1 cellular context compared by ENCODE assay signal in genomic region chr3:159929181-159929893, GRCh38.
TF ChIP-seq lines count a peak whose summit lies in the region.

No MANE protein-coding gene starts in this region.

TF ChIP-seq in HepG2, 621 proteins besides CTCF, POLR2A, EP300 and RAD21 (continued from another document and continues in another):
- TF ChIP-seq POLR2AphosphoS5 (IDR thresholded peaks at IDR 0.05; ENCODE audit: low read depth, low read length), result no peak
- TF ChIP-seq HMGXB3 (CRISPR knock-in tag; IDR thresholded peaks at IDR 0.05; ENCODE audit: borderline replicate concordance), result no peak
- no peak for TF ChIP-seq ZNF407 (CRISPR knock-in tag; IDR thresholded peaks at IDR 0.05; ENCODE audit: not compliant biosample characterization)
- TF ChIP-seq MEIS1 (CRISPR knock-in tag; IDR thresholded peaks at IDR 0.05; ENCODE audit: borderline replicate concordance), result no peak
- no peak for TF ChIP-seq CEBPZ (IDR thresholded peaks at IDR 0.05; ENCODE audit: low read length)
- TF ChIP-seq ZNF737 (CRISPR knock-in tag; IDR thresholded peaks at IDR 0.05; ENCODE audit: borderline replicate concordance), result no peak
- peak; percentile 99 for TF ChIP-seq IRF2 (CRISPR knock-in tag; IDR thresholded peaks at IDR 0.05)
- TF ChIP-seq FOSL1 (CRISPR knock-in tag; IDR thresholded peaks at IDR 0.05; ENCODE audit: borderline replicate concordance), result no peak
- no peak for TF ChIP-seq ARNTL (CRISPR knock-in tag; IDR thresholded peaks at IDR 0.05)
- no peak for TF ChIP-seq MXI1 (IDR thresholded peaks at IDR 0.05; ENCODE audit: borderline replicate concordance, low read depth, low read length)
- no peak for TF ChIP-seq BCLAF1 (IDR thresholded peaks at IDR 0.05)
- TF ChIP-seq ZNF660 (CRISPR knock-in tag; IDR thresholded peaks at IDR 0.05; ENCODE audit: borderline replicate concordance, low read depth), result no peak
- TF ChIP-seq ZFP91 (CRISPR knock-in tag; IDR thresholded peaks at IDR 0.05; ENCODE audit: borderline replicate concordance), result no peak
- no peak for TF ChIP-seq ZNF329 (CRISPR knock-in tag; IDR thresholded peaks at IDR 0.05; ENCODE audit: low read depth)
- no peak for TF ChIP-seq ATF3 (CRISPR knock-in tag; IDR thresholded peaks at IDR 0.05)
- no peak for TF ChIP-seq NFYC (CRISPR knock-in tag; IDR thresholded peaks at IDR 0.05)
- TF ChIP-seq HDAC2 (CRISPR knock-in tag; IDR thresholded peaks at IDR 0.05), result no peak
- TF ChIP-seq ZNF318 (CRISPR knock-in tag; IDR thresholded peaks at IDR 0.05), result no peak
